ENCODE assay signal across 1 cellular context in the genomic region with DNA sequence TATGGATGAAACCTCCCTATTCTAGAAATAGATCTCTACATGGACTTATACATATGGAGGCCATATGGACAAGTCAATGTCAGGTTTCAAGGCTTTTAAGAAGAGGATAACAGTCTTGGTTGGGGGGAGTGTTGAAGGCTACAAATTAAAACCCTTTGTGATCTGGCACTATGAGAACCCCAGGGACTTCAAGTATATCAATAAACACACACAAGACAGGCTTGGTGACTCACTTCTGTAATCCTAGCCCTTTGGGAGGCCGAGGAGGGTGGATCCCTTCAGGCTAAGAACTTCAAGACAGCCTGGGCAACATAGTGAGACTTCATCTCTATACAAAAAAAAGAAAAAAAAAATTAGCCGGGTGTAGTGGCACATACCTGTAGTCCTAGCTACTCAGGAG.
TF ChIP-seq lines count a peak whose summit lies in the region.

No MANE protein-coding gene starts in this region.

TF ChIP-seq in K562, 482 proteins besides CTCF, POLR2A, EP300 and RAD21:
- TF ChIP-seq JUND (IDR thresholded peaks at IDR 0.05; ENCODE audit: borderline replicate concordance, low read depth, low read length) (peak; percentile 47; the same call in 1 of the 2 replicates), JUND (tag; IDR thresholded peaks at IDR 0.05; ENCODE audit: borderline replicate concordance, low read depth, low read length) (peak; percentile 43; the same call in 2 of the 3 replicates), ZNF584 (CRISPR knock-in tag; IDR thresholded peaks at IDR 0.05; ENCODE audit: low read depth) (no peak), CEBPB (tag; IDR thresholded peaks at IDR 0.05) (no peak), PATZ1 (CRISPR knock-in tag; IDR thresholded peaks at IDR 0.05; ENCODE audit: borderline replicate concordance) (no peak), FOSL1 (tag; conservative IDR thresholded peaks at IDR 0.05) (peak; percentile 81)
